Comparison of ENCODE assay signal across 8 cellular contexts in genomic region chr4:2535386-2536192, GRCh38. TPM values are rescaled to one million over a fixed set of nuclear protein-coding genes. Genes with fewer than 3 reads are reported as not detected.
DNase-seq lines count a peak whose midpoint lies in the region; ATAC-seq lines count a peak whose summit lies in the region.

No MANE protein-coding gene starts in this region.

- peak; percentile 1 for ATAC-seq in GM19468 (IDR thresholded peaks at IDR 0.05; ENCODE audit: extremely low read depth, unreplicated experiment)
- ATAC-seq in left lobe of liver = no peak
- no peak for ATAC-seq in GM19452 (IDR thresholded peaks at IDR 0.05; ENCODE audit: unreplicated experiment)

- peak overlapping the region; percentile 87 for H3K27ac ChIP-seq in cingulate gyrus (ENCODE audit: low read depth, low read length)

- DNase-seq in C1 segment of cervical spinal cord (lab: John Stamatoyannopoulos, UW) = peak in 13 of 14 donors; percentile 35 to 73 (median 62)
- DNase-seq in Kasumi-1 (lab: John Stamatoyannopoulos, UW) = peak; percentile 76 to 79
- peak; percentile 21 to 24 for DNase-seq in activated CD4-positive, alpha-beta T cell treated with anti-CD3 and anti-CD28 coated beads for 24 hours (ENCODE audit: low read depth in 2 of 2)
- DNase-seq in left lobe of liver (ENCODE audit: low spot score) = peak; percentile 53
- peak; percentile 28 for DNase-seq in stimulated activated CD4-positive, alpha-beta T cell treated with anti-CD3 and anti-CD28 coated beads, Interleukin-2, amount 100 ng/mL, for 4 hours (ENCODE audit: low read depth)

RNA-seq across cellular contexts. Expression of gene FAM193A, which starts 0.9 kb away (rescaled TPM):
- 10.6 TPM for total RNA-seq in left lobe of liver

Comparison
In these comparisons a context has a peak if more than half of its experiments do, and no peak if none do; other contexts are left out.
1. DNase-seq: peak in every context shown above with its lines; median percentile 78 in Kasumi-1; 62 in C1 segment of cervical spinal cord; 53 in left lobe of liver; 28 in stimulated activated CD4-positive, alpha-beta T cell treated with anti-CD3 and anti-CD28 coated beads, Interleukin-2, amount 100 ng/mL, for 4 hours; 22 in activated CD4-positive, alpha-beta T cell treated with anti-CD3 and anti-CD28 coated beads for 24 hours.